1 cellular context compared by ENCODE assay signal in genomic region chr1:234886081-234886874, GRCh38.
TF ChIP-seq lines count a peak whose summit lies in the region.

No MANE protein-coding gene starts in this region.

TF ChIP-seq in HepG2, 621 proteins besides CTCF, POLR2A, EP300 and RAD21 (continued from another document):
- TF ChIP-seq ZNF687 (CRISPR knock-in tag; IDR thresholded peaks at IDR 0.05): peak; percentile 43
TF ChIP-seq in HepG2: peak in this region for 3.
